In the genomic region with DNA sequence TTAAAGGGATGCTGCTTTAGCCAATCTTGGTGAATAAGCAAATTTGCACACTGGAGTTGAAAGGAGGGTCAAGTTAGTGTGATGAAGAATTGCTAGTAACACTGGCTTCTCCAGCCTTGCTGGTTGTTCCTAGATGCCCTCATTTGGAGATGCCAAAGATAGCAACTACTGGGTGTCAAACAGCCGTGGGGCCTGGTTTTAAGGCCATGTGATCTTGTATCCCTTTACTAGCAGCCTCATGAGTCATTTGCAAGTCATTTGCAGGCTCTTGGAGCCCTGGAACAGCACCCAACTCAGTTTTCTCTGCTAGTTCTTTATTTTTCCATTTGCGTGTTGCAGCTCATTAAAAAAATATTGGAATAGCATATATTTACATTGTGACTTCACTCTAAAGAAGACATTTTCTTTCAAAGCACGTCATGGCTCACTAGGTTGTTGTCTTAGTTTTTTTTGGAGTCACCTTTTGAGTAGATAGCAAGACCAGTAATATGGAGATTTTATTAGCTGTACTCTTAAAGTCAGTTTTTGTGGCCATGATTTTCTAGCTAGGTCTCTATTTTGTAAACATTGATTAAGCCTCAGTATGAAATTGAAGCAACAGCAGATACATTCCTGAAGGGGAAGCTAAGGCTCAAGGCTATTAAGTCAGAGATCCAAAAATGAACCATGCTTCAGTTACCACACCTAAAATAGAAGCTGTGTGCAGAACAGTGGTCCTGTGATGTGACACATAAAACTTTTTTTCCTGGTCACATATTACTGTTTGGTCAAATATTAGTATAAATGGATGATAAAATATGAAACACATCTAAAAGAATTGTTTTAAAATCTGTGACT, we compare ENCODE assay signal across 7 cellular contexts. TPM values are rescaled to one million over a fixed set of nuclear protein-coding genes. Genes with fewer than 3 reads are reported as not detected.
DNase-seq lines count a peak whose midpoint lies in the region; ATAC-seq and TF ChIP-seq lines count a peak whose summit lies in the region.

No MANE protein-coding gene starts in this region.

- H4K8ac ChIP-seq in IMR-90 (ENCODE audit: low read depth in 2 of 2, low read length in 2 of 2) = no peak overlapping the region

- H2AFZ ChIP-seq in IMR-90 (replicated peaks; ENCODE audit: low read length, poor library complexity) = peak overlapping the region; percentile 44

- H3K18ac ChIP-seq in IMR-90 (ENCODE audit: low read depth, low read length) = no peak overlapping the region

- H3K56ac ChIP-seq in IMR-90 (ENCODE audit: extremely low read depth, insufficient read depth, low read length) = no peak overlapping the region

- H2BK120ac ChIP-seq in IMR-90 (ENCODE audit: low read depth, low read length) = no peak overlapping the region

- H3K23ac ChIP-seq in IMR-90 (ENCODE audit: low read depth, low read length) = peak overlapping the region; percentile 52; the same call in 1 of the 2 replicates

- H3K14ac ChIP-seq in IMR-90 (replicated peaks; ENCODE audit: low read depth, low read length) = no peak overlapping the region

- H2BK15ac ChIP-seq in IMR-90 (ENCODE audit: low read depth, low read length) = no peak overlapping the region

- H3K4me3 ChIP-seq in IMR-90 (ENCODE audit: insufficient read depth, low read depth, low read length) = no peak overlapping the region
- H3K4me3 ChIP-seq in astrocyte of the spinal cord (ENCODE audit: low read depth, low read length) = no peak overlapping the region

- peaks cover 7% of the 10 kb centered on the region for H3K36me3 ChIP-seq in IMR-90 (ENCODE audit: control insufficient read depth, insufficient read depth, low read length)

- dilution Hi-C loops in IMR-90 (cut with HindIII; ENCODE audit: low sequenced_read_pairs, unreplicated experiment) = no loop called here

- H2AK9ac ChIP-seq in IMR-90 (replicated peaks; ENCODE audit: low read depth, low read length, poor library complexity) = no peak overlapping the region

- H3K27me3 ChIP-seq in IMR-90 (ENCODE audit: control insufficient read depth, insufficient read depth, low read length) = no peaks in the 10 kb centered on the region

- intact Hi-C loops in IMR-90 (cut with micrococcal nuclease) = loop anchor here (1.0 to 2.0 kb wide), 2 partner anchors 68 to 417 kb away; no protein-coding TSS in a partner anchor

- peaks cover 4% of the 10 kb centered on the region; the same call in 1 of the 2 replicates for H3K4me1 ChIP-seq in IMR-90 (ENCODE audit: control insufficient read depth, insufficient read depth, low read length)

- POLR2A ChIA-PET in IMR-90 (lab: Charles Lee; ENCODE audit: unreplicated experiment) = interaction anchor here (0.5 kb wide), 1 partner anchor 323 kb away, joined by 3 read pairs; no protein-coding TSS in a partner anchor

- H4K5ac ChIP-seq in IMR-90 (ENCODE audit: low read depth, low read length) = no peak overlapping the region

- peak overlapping the region; percentile 85; the same call in 1 of the 2 replicates for H2AK5ac ChIP-seq in IMR-90 (ENCODE audit: low read depth, low read length)

- peak overlapping the region; percentile 57; the same call in 1 of the 2 replicates for H3K4ac ChIP-seq in IMR-90 (ENCODE audit: low read depth, low read length)

- no peaks in the 10 kb centered on the region for H3K9me3 ChIP-seq in IMR-90 (ENCODE audit: control insufficient read depth, insufficient read depth, low read length)

- no peak for TF ChIP-seq RAD21 in IMR-90 (IDR thresholded peaks at IDR 0.05; ENCODE audit: low read length)

- H3K9ac ChIP-seq in IMR-90 (ENCODE audit: low read depth, low read length) = no peak overlapping the region

- no peak overlapping the region for H4K91ac ChIP-seq in IMR-90 (ENCODE audit: insufficient read depth, low read depth, low read length)

- peak overlapping the region; percentile 31; the same call in 1 of the 2 replicates for H3K27ac ChIP-seq in IMR-90 (ENCODE audit: insufficient read depth, low read length)

- 0% methylated on average over 1 of the region's 3 CpGs; no CpG with 5 or more reads in 1 of the 2 experiments for whole genome bisulfite sequencing in IMR-90 (ENCODE audit: extremely low coverage in 2 of 2, insufficient read length in 1 of 2), 2 experiments

- no peak for TF ChIP-seq POLR2A in IMR-90 (IDR thresholded peaks at IDR 0.05; ENCODE audit: low read depth, low read length)

- peak overlapping the region; percentile 45; the same call in 1 of the 2 replicates for H3K4me2 ChIP-seq in IMR-90 (ENCODE audit: low read depth, low read length)

- CTCF ChIA-PET in IMR-90 (lab: Yijun Ruan, JAX) = interaction anchor here (0.6 kb wide), 1 partner anchor 182 kb away, joined by 4 read pairs; no protein-coding TSS in a partner anchor

- H4K20me1 ChIP-seq in IMR-90 (ENCODE audit: insufficient read depth, low read length) = peaks cover 13% of the 10 kb centered on the region; the same call in 1 of the 2 replicates

- H2BK20ac ChIP-seq in IMR-90 (ENCODE audit: low read depth, low read length) = peak overlapping the region; percentile 48; the same call in 1 of the 2 replicates

- in situ Hi-C loops in IMR-90 (cut with MboI; ENCODE audit: low sequenced_read_pairs) = no loop called here
- in situ Hi-C loops in astrocyte of the spinal cord (cut with HindIII; ENCODE audit: low sequenced_read_pairs) = no loop called here

- TF ChIP-seq CTCF in IMR-90 (conservative IDR thresholded peaks at IDR 0.05; ENCODE audit: low read depth, low read length) (no peak), astrocyte of the spinal cord (IDR thresholded peaks at IDR 0.05; ENCODE audit: low read depth, low read length) (no peak)

- DNase-seq in IMR-90 (peak; percentile 86), astrocyte of the spinal cord (ENCODE audit: low read depth, low spot score) (peak; percentile 93), islet precursor cell (peak; percentile 97), ureter (ENCODE audit: low spot score) (peak; percentile 57), OCI-M2 (lab: John Stamatoyannopoulos, UW; ENCODE audit: unreplicated experiment) (no peak)
- no peak for DNase-seq in activated CD4-positive, alpha-beta T cell treated with anti-CD3 and anti-CD28 coated beads, Interleukin-2, amount 50 U/mL, for 4 hours

- peaks cover 11% of the 10 kb centered on the region for H3K9me1 ChIP-seq in IMR-90 (ENCODE audit: insufficient read depth, low read length)

- ATAC-seq in IMR-90 (ENCODE audit: low read depth) (peak; percentile 69), HG02759 (IDR thresholded peaks at IDR 0.05; ENCODE audit: unreplicated experiment) (no peak)

- H2BK5ac ChIP-seq in IMR-90 (ENCODE audit: low read depth, low read length, poor library complexity, severe bottlenecking) = peak overlapping the region; percentile 72

- H3K79me1 ChIP-seq in IMR-90 (ENCODE audit: low read depth in 1 of 2, low read length in 2 of 2) = peaks cover 0 to 15% of the 10 kb centered on the region in 2 experiments; a peak in 2 of 4 replicates

- BruUV-seq in IMR-90 (replicated peaks; lab: Mats Ljungman, UMichigan) = no TSS peak

TF ChIP-seq in IMR-90, 13 proteins besides CTCF, POLR2A, EP300 and RAD21:
- TF ChIP-seq, protein P1, sequence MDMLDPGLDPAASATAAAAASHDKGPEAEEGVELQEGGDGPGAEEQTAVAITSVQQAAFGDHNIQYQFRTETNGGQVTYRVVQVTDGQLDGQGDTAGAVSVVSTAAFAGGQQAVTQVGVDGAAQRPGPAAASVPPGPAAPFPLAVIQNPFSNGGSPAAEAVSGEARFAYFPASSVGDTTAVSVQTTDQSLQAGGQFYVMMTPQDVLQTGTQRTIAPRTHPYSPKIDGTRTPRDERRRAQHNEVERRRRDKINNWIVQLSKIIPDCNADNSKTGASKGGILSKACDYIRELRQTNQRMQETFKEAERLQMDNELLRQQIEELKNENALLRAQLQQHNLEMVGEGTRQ (IDR thresholded peaks at IDR 0.05; ENCODE audit: low read depth, low read length) = peak; percentile 84
- peak; percentile 60 for TF ChIP-seq FOS (IDR thresholded peaks at IDR 0.05; ENCODE audit: low read depth, low read length)
- peak; percentile 49; the same call in 1 of the 2 replicates for TF ChIP-seq MXI1 (IDR thresholded peaks at IDR 0.05; ENCODE audit: borderline replicate concordance, low read depth, low read length)
- TF ChIP-seq CHD1 (IDR thresholded peaks at IDR 0.05; ENCODE audit: low read depth, low read length) = no peak
- TF ChIP-seq CEBPB (IDR thresholded peaks at IDR 0.05; ENCODE audit: low read depth, low read length) = no peak

RNA-seq across cellular contexts. Expression of a gene that starts 1.3 kb away (rescaled TPM):
- total RNA-seq in IMR-90 (2012; rRNA removed) = not detected in 2 replicates
- polyA plus RNA-seq in IMR-90 (2012; rRNA removed) = 0.56 and 0.68 TPM in 2 replicates
- polyA plus RNA-seq in IMR-90 (2012; cell fraction: cytosol; rRNA removed) = 0.03 and 0.04 TPM in 2 replicates
- 0.27 and 2.8 TPM in 2 replicates for polyA plus RNA-seq in IMR-90 (2012; cell fraction: nucleus; rRNA removed; ENCODE audit: low replicate concordance)
- 2.3 TPM for total RNA-seq in ureter

RNA-seq across cellular contexts. Expression of a gene that starts 31.8 kb away (rescaled TPM):
- total RNA-seq in IMR-90 (2012; rRNA removed) (18.3 and 24.2 TPM in 2 replicates), ureter (41.4 TPM)
- 16.6 and 25.3 TPM in 2 replicates for polyA plus RNA-seq in IMR-90 (2012; rRNA removed)
- polyA plus RNA-seq in IMR-90 (2012; cell fraction: cytosol; rRNA removed) = 4.5 and 4.9 TPM in 2 replicates
- 10.1 and 62.2 TPM in 2 replicates for polyA plus RNA-seq in IMR-90 (2012; cell fraction: nucleus; rRNA removed; ENCODE audit: low replicate concordance)

Comparison
In these comparisons a context has a peak if more than half of its experiments do, and no peak if none do; other contexts are left out.
1. DNase-seq: peak in IMR-90 (single experiment), astrocyte of the spinal cord (single experiment), islet precursor cell (single experiment) and ureter (single experiment); none in activated CD4-positive, alpha-beta T cell treated with anti-CD3 and anti-CD28 coated beads, Interleukin-2, amount 50 U/mL, for 4 hours (0 of 2) and OCI-M2 (single experiment).